26 cellular contexts compared by ENCODE assay signal in the genomic region with DNA sequence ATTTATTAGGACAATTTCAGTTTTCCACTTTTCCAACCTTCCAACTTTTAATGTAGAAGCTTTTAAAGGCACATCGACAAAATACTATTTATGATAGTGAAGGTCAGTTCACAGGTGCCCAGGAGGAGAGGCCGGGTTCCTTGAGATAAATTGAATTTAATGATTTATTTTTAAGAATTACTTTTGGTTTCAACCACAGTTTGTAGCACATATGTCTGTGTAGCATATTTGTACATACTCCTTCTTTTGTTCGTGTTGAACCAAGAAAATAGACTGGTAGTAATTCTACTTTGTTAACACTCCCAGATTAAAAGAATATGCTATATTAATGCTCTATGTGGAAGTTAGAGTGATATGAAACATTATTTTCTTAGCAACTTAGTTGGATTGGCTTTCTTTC.
"Had no signal": no experiment of that assay in that cellular context is flagged by ENCODE, and none has a peak within 500 bp of the region (broad histone marks: within the 10 kb centered on the region; RNA-seq: fewer than 3 reads in every experiment).

No MANE protein-coding gene starts in this region.

- ATAC-seq: natural killer cell; psoas muscle; right cardiac atrium; right lobe of liver; stimulated activated effector memory CD8-positive, alpha-beta T cell treated with anti-CD3 and anti-CD28 coated beads, Interleukin-12 subunit alpha, Interleukin-12 subunit beta, amount 100 ng/mL, for 72 hours; stimulated activated naive B cell treated with anti-CD40 and anti-IgM and Interleukin-4, amounts not matched to agents 10 μg/mL and 1 μg/mL and 100 μg/mL, for 72 hours; upper lobe of right lung had no signal

- H2AFZ ChIP-seq: neural progenitor cell, parathyroid adenoma had no signal

- H3K27me3 ChIP-seq: neural progenitor cell, ovary, right lobe of liver, sigmoid colon, stomach, suprapubic skin, testis, tibial artery, transverse colon, upper lobe of right lung, uterus had no signal

- H3K27ac ChIP-seq: neural progenitor cell, ovary, parathyroid adenoma, psoas muscle, right lobe of liver, sigmoid colon, stomach, suprapubic skin, testis, tibial artery, transverse colon, upper lobe of right lung, uterus had no signal

- H3K4me1 ChIP-seq: parathyroid adenoma, psoas muscle, right lobe of liver, sigmoid colon, stomach, testis, transverse colon, upper lobe of right lung, uterus had no signal

- H3K9ac ChIP-seq: neural progenitor cell, parathyroid adenoma had no signal

- H3K79me2 ChIP-seq: parathyroid adenoma had no signal

- DNase-seq: natural killer cell; occipital lobe; ovary; posterior cingulate gyrus; psoas muscle; right cardiac atrium; right lobe of liver; sigmoid colon; small intestine; stimulated activated CD4-positive, alpha-beta T cell treated with anti-CD3 and anti-CD28 coated beads, Interleukin-15, amount 100 ng/mL, for 24 hours; stimulated activated CD4-positive, alpha-beta T cell treated with anti-CD3 and anti-CD28 coated beads, Interleukin-2, amount 100 ng/mL, for 24 hours; stimulated activated CD4-positive, alpha-beta T cell treated with anti-CD3 and anti-CD28 coated beads, Interleukin-2, amount 100 ng/mL, for 48 hours; stimulated activated CD4-positive, alpha-beta T cell treated with anti-CD3 and anti-CD28 coated beads, Interleukin-4, amount 100 ng/mL, for 24 hours; stimulated activated naive B cell treated with anti-CD40 and anti-IgM and Interleukin-4, amounts not matched to agents 10 μg/mL and 1 μg/mL and 100 μg/mL, for 72 hours; stimulated activated naive CD4-positive, alpha-beta T cell treated with Interleukin-2 at 50 U/mL for 16 hours; stomach; substantia nigra; testis; tibial artery; transverse colon; upper lobe of right lung; uterus had no signal

- H3K4me2 ChIP-seq: neural progenitor cell had no signal

- H3K4me3 ChIP-seq: neural progenitor cell, ovary, psoas muscle, right lobe of liver, sigmoid colon, stomach, suprapubic skin, testis, tibial artery, transverse colon, upper lobe of right lung, uterus had no signal

- H3K9me3 ChIP-seq: ovary, psoas muscle, right lobe of liver, sigmoid colon, stomach, suprapubic skin, testis, tibial artery, transverse colon, upper lobe of right lung, uterus had no signal

- H3K36me3 ChIP-seq: neural progenitor cell, ovary, right lobe of liver, sigmoid colon, stomach, suprapubic skin, transverse colon, upper lobe of right lung, uterus had no signal
